ENCODE assay signal across 1 cellular context in genomic region chrX:45142185-45142584, GRCh38.
TF ChIP-seq lines count a peak whose summit lies in the region.

No MANE protein-coding gene starts in this region.

TF ChIP-seq in SK-N-SH treated with all-trans-retinoic acid at 6 μM for 48 hours, 23 proteins besides CTCF, POLR2A, EP300 and RAD21 (continued from another document):
- no peak for TF ChIP-seq TSHZ2 (CRISPR knock-in tag; IDR thresholded peaks at IDR 0.05)
TF ChIP-seq in SK-N-SH treated with all-trans-retinoic acid at 6 μM for 48 hours: peak in this region for 0.
